Comparison of ENCODE assay signal across 8 cellular contexts in genomic region chr2:234488913-234489451, GRCh38. TPM values are rescaled to one million over a fixed set of nuclear protein-coding genes. Genes with fewer than 3 reads are reported as not detected.
A peak's percentile ranks its signal among the peaks of the same experiment; 100 is the strongest.
DNase-seq lines count a peak whose midpoint lies in the region; ATAC-seq and TF ChIP-seq lines count a peak whose summit lies in the region.

No MANE protein-coding gene starts in this region.

- ATAC-seq in GM18858 (IDR thresholded peaks at IDR 0.05; ENCODE audit: unreplicated experiment) (peak; percentile 53), HG03064 (IDR thresholded peaks at IDR 0.05; ENCODE audit: low read depth, unreplicated experiment) (peak; percentile 57)
- peak; percentile 75 to 82 for ATAC-seq in naive thymus-derived CD8-positive, alpha-beta T cell

- H3K27me3 ChIP-seq in tibial nerve: no peaks in the 10 kb centered on the region

- no peak overlapping the region for H3K27ac ChIP-seq in tibial nerve

- peak overlapping the region; percentile 100 for H3K27ac Mint-ChIP-seq in activated CD4-positive, alpha-beta memory T cell treated with anti-CD3 and anti-CD28 coated beads, Interleukin-2, amount 10 ng/mL, durations not matched to agents 7 days and 5 days
- peak overlapping the region; percentile 95 to 100 (median 99) for H3K27ac Mint-ChIP-seq in naive thymus-derived CD8-positive, alpha-beta T cell

- H3K36me3 Mint-ChIP-seq in activated CD4-positive, alpha-beta memory T cell treated with anti-CD3 and anti-CD28 coated beads, Interleukin-2, amount 10 ng/mL, durations not matched to agents 7 days and 5 days (ENCODE audit: low read depth): peaks cover 91% of the 10 kb centered on the region
- peaks cover 5 to 33% (median 21%) of the 10 kb centered on the region in 3 donors for H3K36me3 Mint-ChIP-seq in naive thymus-derived CD8-positive, alpha-beta T cell

- no peak for TF ChIP-seq EP300 in tibial nerve (IDR thresholded peaks at IDR 0.05)

- no peak for TF ChIP-seq POLR2A in tibial nerve (IDR thresholded peaks at IDR 0.05)

- H3K9me3 Mint-ChIP-seq in activated CD4-positive, alpha-beta memory T cell treated with anti-CD3 and anti-CD28 coated beads, Interleukin-2, amount 10 ng/mL, durations not matched to agents 7 days and 5 days: no peaks in the 10 kb centered on the region
- H3K9me3 Mint-ChIP-seq in naive thymus-derived CD8-positive, alpha-beta T cell: no peaks in the 10 kb centered on the region

- no peaks in the 10 kb centered on the region for H3K36me3 ChIP-seq in tibial nerve

- no peak overlapping the region for H3K4me3 ChIP-seq in tibial nerve

- peak; percentile 87 for DNase-seq in activated CD4-positive, alpha-beta memory T cell treated with anti-CD3 and anti-CD28 coated beads, Interleukin-2, amount 10 ng/mL, durations not matched to agents 7 days and 5 days
- DNase-seq in naive thymus-derived CD8-positive, alpha-beta T cell: peak; percentile 40 to 88 (median 80)
- DNase-seq in islet precursor cell: no peak
- DNase-seq in HuH-7 (ENCODE audit: low spot score): no peak
- DNase-seq in tibial nerve (ENCODE audit: low spot score in 2 of 2): no peak
- DNase-seq in NCI-H187 treated with DMSO at 0.1 percent for 48 hours (lab: John Stamatoyannopoulos, UW): no peak

- POLR2A ChIA-PET in activated CD4-positive, alpha-beta memory T cell treated with anti-CD3 and anti-CD28 coated beads, Interleukin-2, amount 10 ng/mL, durations not matched to agents 7 days and 5 days (lab: Charles Lee): interaction anchor here (0.7 to 10.2 kb wide), 18 partner anchors 8 to 498 kb away, joined by 3 to 325 read pairs (median 12); partner anchors contain the start of gene ARL4C
- POLR2A ChIA-PET in naive thymus-derived CD8-positive, alpha-beta T cell (lab: Charles Lee): interaction anchor here (0.8 to 5.8 kb wide), 17 partner anchors 8 to 199 kb away, joined by 3 to 80 read pairs (median 5); partner anchors contain the start of gene ARL4C

- H3K4me1 Mint-ChIP-seq in activated CD4-positive, alpha-beta memory T cell treated with anti-CD3 and anti-CD28 coated beads, Interleukin-2, amount 10 ng/mL, durations not matched to agents 7 days and 5 days: peaks cover 73% of the 10 kb centered on the region
- peaks cover 44 to 93% (median 85%) of the 10 kb centered on the region in 4 donors for H3K4me1 Mint-ChIP-seq in naive thymus-derived CD8-positive, alpha-beta T cell

- no peaks in the 10 kb centered on the region for H3K9me3 ChIP-seq in tibial nerve

- no peaks in the 10 kb centered on the region for H3K4me1 ChIP-seq in tibial nerve

- WGBS in tibial nerve, 2 donors: 60 to 65% methylated on average over 8 of the region's 8 CpGs

- H3K27me3 Mint-ChIP-seq in activated CD4-positive, alpha-beta memory T cell treated with anti-CD3 and anti-CD28 coated beads, Interleukin-2, amount 10 ng/mL, durations not matched to agents 7 days and 5 days: no peaks in the 10 kb centered on the region
- H3K27me3 Mint-ChIP-seq in naive thymus-derived CD8-positive, alpha-beta T cell: no peaks in the 10 kb centered on the region

- CTCF ChIA-PET in activated CD4-positive, alpha-beta memory T cell treated with anti-CD3 and anti-CD28 coated beads, Interleukin-2, amount 10 ng/mL, durations not matched to agents 7 days and 5 days (lab: Charles Lee): interaction anchor here (0.6 to 3.1 kb wide), 5 partner anchors 23 to 198 kb away, joined by 3 to 37 read pairs (median 3); no protein-coding TSS in a partner anchor

- no peak for TF ChIP-seq CTCF in tibial nerve (IDR thresholded peaks at IDR 0.05)

- peak overlapping the region; percentile 99 for H3K4me3 Mint-ChIP-seq in activated CD4-positive, alpha-beta memory T cell treated with anti-CD3 and anti-CD28 coated beads, Interleukin-2, amount 10 ng/mL, durations not matched to agents 7 days and 5 days
- H3K4me3 Mint-ChIP-seq in naive thymus-derived CD8-positive, alpha-beta T cell: peak overlapping the region; percentile 85 to 100 (median 90)

RNA-seq across cellular contexts. Expression of gene ARL4C, which starts 7.9 kb away (rescaled TPM):
- total RNA-seq in activated CD4-positive, alpha-beta memory T cell treated with anti-CD3 and anti-CD28 coated beads, Interleukin-2, amount 10 ng/mL, durations not matched to agents 7 days and 5 days: 100 to 1,000 TPM; 445 to 449 TPM
- 100 to 1,000 TPM; 137 to 142 TPM for total RNA-seq in naive thymus-derived CD8-positive, alpha-beta T cell
- polyA plus RNA-seq in naive thymus-derived CD8-positive, alpha-beta T cell: 100 to 1,000 TPM in 2 of 3 donors, 10 to 100 TPM in 1; 52.9 to 140 (median 112) TPM
- total RNA-seq in tibial nerve: 10 to 100 TPM in 3 of 4 donors, 1 to 10 TPM in 1; 5.5 to 13.3 (median 10.8) TPM

Comparison
In these comparisons a context has a peak if more than half of its experiments do, and no peak if none do; other contexts are left out.
1. DNase-seq: peak in activated CD4-positive, alpha-beta memory T cell treated with anti-CD3 and anti-CD28 coated beads, Interleukin-2, amount 10 ng/mL, durations not matched to agents 7 days and 5 days (single experiment) and naive thymus-derived CD8-positive, alpha-beta T cell (10 of 10); none in islet precursor cell (single experiment), HuH-7 (single experiment), tibial nerve (0 of 2) and NCI-H187 treated with DMSO at 0.1 percent for 48 hours (single experiment).
2. RNA of gene ARL4C, which starts 7.9 kb away (total RNA-seq): 445 to 449 TPM in activated CD4-positive, alpha-beta memory T cell treated with anti-CD3 and anti-CD28 coated beads, Interleukin-2, amount 10 ng/mL, durations not matched to agents 7 days and 5 days and 137 to 142 TPM in naive thymus-derived CD8-positive, alpha-beta T cell; 5.5 to 13.3 TPM in tibial nerve; every median in the first group is over 4 times any median in the second.
3. Peak in every context shown above with its lines, with median percentiles within 50 percentile points of each other: ATAC-seq.